1 cellular context compared by ENCODE assay signal in the genomic region with DNA sequence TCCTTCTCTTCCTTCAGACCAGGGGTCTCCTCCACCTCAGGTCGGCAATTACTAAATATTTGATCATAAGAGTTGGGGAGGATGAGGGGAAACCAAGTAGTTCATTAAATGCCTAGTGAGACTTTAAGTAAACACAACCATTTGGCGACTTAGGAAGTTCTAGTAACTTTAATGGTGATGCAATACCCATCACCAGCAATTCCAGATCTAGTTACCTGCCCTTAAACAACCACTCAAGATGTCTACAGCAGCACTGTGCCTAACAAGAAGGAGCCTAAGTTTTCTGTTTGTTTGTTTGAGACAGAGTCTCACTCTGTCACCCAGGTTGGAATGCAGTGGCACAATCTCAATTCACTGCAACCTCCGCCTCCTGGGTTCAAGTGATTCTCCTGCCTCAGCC.
TF ChIP-seq lines count a peak whose summit lies in the region.

No MANE protein-coding gene starts in this region.

TF ChIP-seq in K562, 482 proteins besides CTCF, POLR2A, EP300 and RAD21 (continued from another document):
- TF ChIP-seq ZNF518B (CRISPR knock-in tag; IDR thresholded peaks at IDR 0.05) (no peak), CC2D1A (IDR thresholded peaks at IDR 0.05) (no peak), CEBPG (CRISPR knock-in tag; IDR thresholded peaks at IDR 0.05) (no peak), CEBPG (tag; conservative IDR thresholded peaks at IDR 0.05 in 1 of 2, IDR thresholded peaks at IDR 0.05 in 1 of 2) (peak in 1 of 2 experiments; percentile 55; a peak in 2 of 4 replicates), CEBPB (tag; IDR thresholded peaks at IDR 0.05) (peak; percentile 40)
